Comparison of ENCODE assay signal across 1 cellular context in genomic region chr1:235122348-235122747, GRCh38.
TF ChIP-seq lines count a peak whose summit lies in the region.

No MANE protein-coding gene starts in this region.

TF ChIP-seq in GM12878, 131 proteins besides CTCF, POLR2A, EP300 and RAD21:
- TF ChIP-seq REST (IDR thresholded peaks at IDR 0.05; ENCODE audit: low read depth, low read length) (no peak), IKZF1 (conservative IDR thresholded peaks at IDR 0.05) (no peak), SRF (IDR thresholded peaks at IDR 0.05; ENCODE audit: low read depth in 2 of 2, low read length in 2 of 2) (no peak), CHD1 (IDR thresholded peaks at IDR 0.05; ENCODE audit: low read depth, low read length) (no peak), STAT3 (IDR thresholded peaks at IDR 0.05; ENCODE audit: low read depth, low read length) (no peak), KLF5 (IDR thresholded peaks at IDR 0.05; ENCODE audit: partially characterized antibody) (no peak), SREBF1 (IDR thresholded peaks at IDR 0.05; ENCODE audit: low read length) (no peak), YBX1 (IDR thresholded peaks at IDR 0.05) (no peak), ZBED1 (IDR thresholded peaks at IDR 0.05; ENCODE audit: borderline replicate concordance) (no peak), CREB1 (IDR thresholded peaks at IDR 0.05; ENCODE audit: low read depth) (no peak), SIX5 (IDR thresholded peaks at IDR 0.05; ENCODE audit: low read depth, low read length, severe bottlenecking) (no peak), MEF2A (IDR thresholded peaks at IDR 0.05; ENCODE audit: insufficient read depth, low read depth, low read length) (no peak), PKNOX1 (IDR thresholded peaks at IDR 0.05) (no peak), ETV6 (conservative IDR thresholded peaks at IDR 0.05 in 1 of 2, IDR thresholded peaks at IDR 0.05 in 1 of 2; ENCODE audit: borderline replicate concordance in 1 of 2, low read depth in 1 of 2) (no peak), EED (IDR thresholded peaks at IDR 0.05; ENCODE audit: low read depth) (no peak), MXI1 (IDR thresholded peaks at IDR 0.05; ENCODE audit: low read depth, low read length) (no peak), HCFC1 (IDR thresholded peaks at IDR 0.05; ENCODE audit: low read length) (no peak), DPF2 (IDR thresholded peaks at IDR 0.05) (no peak)
- TF ChIP-seq, protein P1, sequence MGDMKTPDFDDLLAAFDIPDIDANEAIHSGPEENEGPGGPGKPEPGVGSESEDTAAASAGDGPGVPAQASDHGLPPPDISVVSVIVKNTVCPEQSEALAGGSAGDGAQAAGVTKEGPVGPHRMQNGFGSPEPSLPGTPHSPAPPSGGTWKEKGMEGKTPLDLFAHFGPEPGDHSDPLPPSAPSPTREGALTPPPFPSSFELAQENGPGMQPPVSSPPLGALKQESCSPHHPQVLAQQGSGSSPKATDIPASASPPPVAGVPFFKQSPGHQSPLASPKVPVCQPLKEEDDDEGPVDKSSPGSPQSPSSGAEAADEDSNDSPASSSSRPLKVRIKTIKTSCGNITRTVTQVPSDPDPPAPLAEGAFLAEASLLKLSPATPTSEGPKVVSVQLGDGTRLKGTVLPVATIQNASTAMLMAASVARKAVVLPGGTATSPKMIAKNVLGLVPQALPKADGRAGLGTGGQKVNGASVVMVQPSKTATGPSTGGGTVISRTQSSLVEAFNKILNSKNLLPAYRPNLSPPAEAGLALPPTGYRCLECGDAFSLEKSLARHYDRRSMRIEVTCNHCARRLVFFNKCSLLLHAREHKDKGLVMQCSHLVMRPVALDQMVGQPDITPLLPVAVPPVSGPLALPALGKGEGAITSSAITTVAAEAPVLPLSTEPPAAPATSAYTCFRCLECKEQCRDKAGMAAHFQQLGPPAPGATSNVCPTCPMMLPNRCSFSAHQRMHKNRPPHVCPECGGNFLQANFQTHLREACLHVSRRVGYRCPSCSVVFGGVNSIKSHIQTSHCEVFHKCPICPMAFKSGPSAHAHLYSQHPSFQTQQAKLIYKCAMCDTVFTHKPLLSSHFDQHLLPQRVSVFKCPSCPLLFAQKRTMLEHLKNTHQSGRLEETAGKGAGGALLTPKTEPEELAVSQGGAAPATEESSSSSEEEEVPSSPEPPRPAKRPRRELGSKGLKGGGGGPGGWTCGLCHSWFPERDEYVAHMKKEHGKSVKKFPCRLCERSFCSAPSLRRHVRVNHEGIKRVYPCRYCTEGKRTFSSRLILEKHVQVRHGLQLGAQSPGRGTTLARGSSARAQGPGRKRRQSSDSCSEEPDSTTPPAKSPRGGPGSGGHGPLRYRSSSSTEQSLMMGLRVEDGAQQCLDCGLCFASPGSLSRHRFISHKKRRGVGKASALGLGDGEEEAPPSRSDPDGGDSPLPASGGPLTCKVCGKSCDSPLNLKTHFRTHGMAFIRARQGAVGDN (IDR thresholded peaks at IDR 0.05): no peak
